8 cellular contexts compared by ENCODE assay signal in genomic region chr2:85266424-85267041, GRCh38.
DNase-seq lines count a peak whose midpoint lies in the region; ATAC-seq, FAIRE-seq and TF ChIP-seq lines count a peak whose summit lies in the region.

No MANE protein-coding gene starts in this region.

- peak; percentile 73 for DNase-seq in GM10266 (ENCODE audit: extremely low spot score)
- DNase-seq in HCT116 (ENCODE audit: low read depth, low spot score), result peak; percentile 42
- DNase-seq in RCC 7860 (ENCODE audit: low spot score), result peak; percentile 35
- peak; percentile 47 for DNase-seq in activated T-helper 1 cell treated with anti-CD3 and anti-CD28 coated beads, Interleukin-12 subunit alpha, Interleukin-12 subunit beta, Interleukin-2, Interleukin-4 antibody, amounts not matched to agents 30 ng/mL and 10 ng/mL and 1 ng/mL, durations not matched to agents 14 hours and 24 hours and 36 hours (ENCODE audit: low spot score)
- DNase-seq in foreskin melanocyte, result peak; percentile 68
- DNase-seq in pons (ENCODE audit: low spot score), result peak; percentile 34
- peak; percentile 40 for DNase-seq in urothelium cell line (ENCODE audit: low spot score)
- DNase-seq in cortex of kidney (lab: John Stamatoyannopoulos, UW), result no peak

- peak; percentile 98 for ATAC-seq in HCT116

- no peaks in the 10 kb centered on the region for H4K20me1 ChIP-seq in HCT116 (ENCODE audit: insufficient read depth)

- no peaks in the 10 kb centered on the region for H3K9me3 ChIP-seq in HCT116 (ENCODE audit: control insufficient read depth in 1 of 2, insufficient read depth in 1 of 2, low read depth in 1 of 2, low read length in 2 of 2)

- FAIRE-seq in RCC 7860 (lab: Jason Lieb, UNC), result no peak
- no peak for FAIRE-seq in urothelium cell line (lab: Jason Lieb, UNC)

- RAD21 ChIA-PET in HCT116 (lab: Charles Lee; ENCODE audit: low non-redundant PET in 1 of 2, low total read pairs in 2 of 2, uncharacterized antibody in 2 of 2, unreplicated experiment in 2 of 2), result interaction anchor here in 1 of 2 experiments (0.7 kb wide), 1 partner anchor 62 kb away, joined by 4 read pairs; the partner anchor contains the start of gene TGOLN2

- no peak for TF ChIP-seq POLR2A in HCT116 (IDR thresholded peaks at IDR 0.05; ENCODE audit: borderline replicate concordance, extremely low read depth, insufficient read depth, insufficient read length)

- no peaks in the 10 kb centered on the region for H3K4me1 Mint-ChIP-seq in activated T-helper 1 cell treated with anti-CD3 and anti-CD28 coated beads, Interleukin-12 subunit alpha, Interleukin-12 subunit beta, Interleukin-2, Interleukin-4 antibody, amounts not matched to agents 30 ng/mL and 10 ng/mL and 1 ng/mL, durations not matched to agents 14 hours and 24 hours and 36 hours (ENCODE audit: low read depth)

- POLR2A ChIA-PET in HCT116 (lab: Charles Lee), result no interaction called here

- intact Hi-C loops in HCT116 (cut with micrococcal nuclease), result loop anchor here (2.0 kb wide), 1 partner anchor 32 kb away; no protein-coding TSS in a partner anchor
- intact Hi-C loops in activated T-helper 1 cell treated with anti-CD3 and anti-CD28 coated beads, Interleukin-12 subunit alpha, Interleukin-12 subunit beta, Interleukin-2, Interleukin-4 antibody, amounts not matched to agents 30 ng/mL and 10 ng/mL and 1 ng/mL, durations not matched to agents 14 hours and 24 hours and 36 hours (cut with micrococcal nuclease), result loop anchor here (1.0 kb wide), 2 partner anchors 19 to 32 kb away; no protein-coding TSS in a partner anchor

- no peaks in the 10 kb centered on the region for H3K79me2 ChIP-seq in HCT116 (ENCODE audit: insufficient read depth, low read length)

- no TSS peak for BruUV-seq in HCT116 (replicated peaks; lab: Mats Ljungman, UMichigan)

- H2AFZ ChIP-seq in HCT116 (ENCODE audit: low read depth, low read length, poor library complexity, severe bottlenecking), result no peak overlapping the region

- no peak overlapping the region for H3K9ac ChIP-seq in HCT116 (ENCODE audit: low read length)

- H3K27me3 Mint-ChIP-seq in activated T-helper 1 cell treated with anti-CD3 and anti-CD28 coated beads, Interleukin-12 subunit alpha, Interleukin-12 subunit beta, Interleukin-2, Interleukin-4 antibody, amounts not matched to agents 30 ng/mL and 10 ng/mL and 1 ng/mL, durations not matched to agents 14 hours and 24 hours and 36 hours (ENCODE audit: insufficient read depth), result peaks cover 10% of the 10 kb centered on the region

- CTCF ChIA-PET in HCT116 (lab: Charles Lee), result interaction anchor here (0.7 to 2.8 kb wide), 11 partner anchors 9 to 200 kb away, joined by 3 to 10 read pairs (median 3); partner anchors contain the start of gene TCF7L1

- H3K9me3 Mint-ChIP-seq in activated T-helper 1 cell treated with anti-CD3 and anti-CD28 coated beads, Interleukin-12 subunit alpha, Interleukin-12 subunit beta, Interleukin-2, Interleukin-4 antibody, amounts not matched to agents 30 ng/mL and 10 ng/mL and 1 ng/mL, durations not matched to agents 14 hours and 24 hours and 36 hours, result no peaks in the 10 kb centered on the region

- H3K4me2 ChIP-seq in HCT116 (ENCODE audit: low read length), result no peak overlapping the region

- H3K27me3 ChIP-seq in HCT116 (ENCODE audit: insufficient read depth, low read length), result no peaks in the 10 kb centered on the region

- TF ChIP-seq CTCF in GM10266 (IDR thresholded peaks at IDR 0.05; ENCODE audit: control insufficient read depth, insufficient read depth, low read depth, missing control alignments) (peak; percentile 82), HCT116 (IDR thresholded peaks at IDR 0.05 in 2 of 3, conservative IDR thresholded peaks at IDR 0.05 in 1 of 3; ENCODE audit: borderline replicate concordance in 1 of 3, insufficient read depth in 1 of 3, low read depth in 2 of 3, low read length in 2 of 3) (peak; percentile 51 to 98 (median 93); a peak in 5 of 6 replicates)

- no peak overlapping the region for H3K27ac Mint-ChIP-seq in activated T-helper 1 cell treated with anti-CD3 and anti-CD28 coated beads, Interleukin-12 subunit alpha, Interleukin-12 subunit beta, Interleukin-2, Interleukin-4 antibody, amounts not matched to agents 30 ng/mL and 10 ng/mL and 1 ng/mL, durations not matched to agents 14 hours and 24 hours and 36 hours

- H3K4me3 Mint-ChIP-seq in activated T-helper 1 cell treated with anti-CD3 and anti-CD28 coated beads, Interleukin-12 subunit alpha, Interleukin-12 subunit beta, Interleukin-2, Interleukin-4 antibody, amounts not matched to agents 30 ng/mL and 10 ng/mL and 1 ng/mL, durations not matched to agents 14 hours and 24 hours and 36 hours, result no peak overlapping the region

- no peaks in the 10 kb centered on the region for H3K36me3 ChIP-seq in HCT116 (ENCODE audit: control insufficient read depth in 1 of 2, insufficient read depth in 2 of 2, low read length in 2 of 2)

- no peaks in the 10 kb centered on the region for H3K36me3 Mint-ChIP-seq in activated T-helper 1 cell treated with anti-CD3 and anti-CD28 coated beads, Interleukin-12 subunit alpha, Interleukin-12 subunit beta, Interleukin-2, Interleukin-4 antibody, amounts not matched to agents 30 ng/mL and 10 ng/mL and 1 ng/mL, durations not matched to agents 14 hours and 24 hours and 36 hours (ENCODE audit: low read depth)

- TF ChIP-seq RAD21 in HCT116 (IDR thresholded peaks at IDR 0.05; ENCODE audit: low read depth), result peak; percentile 48; the same call in 1 of the 2 replicates

- H3K27ac ChIP-seq in HCT116 (ENCODE audit: low read depth, low read length), result no peak overlapping the region

- no peak overlapping the region for H3K4me3 ChIP-seq in HCT116 (replicated peaks in 1 of 2; ENCODE audit: low read depth in 1 of 2, low read length in 2 of 2)

- peaks cover 0 to 5% of the 10 kb centered on the region in 2 experiments; a peak in 1 of 4 replicates for H3K4me1 ChIP-seq in HCT116 (ENCODE audit: control insufficient read depth in 1 of 2, insufficient read depth in 2 of 2, low read length in 2 of 2)

- no peaks in the 10 kb centered on the region for H3K9me2 ChIP-seq in HCT116 (ENCODE audit: insufficient read depth)

TF ChIP-seq in HCT116, 20 proteins besides CTCF, POLR2A, EP300 and RAD21:
- TF ChIP-seq ZNF274 (IDR thresholded peaks at IDR 0.05; ENCODE audit: low read depth, low read length) (no peak), SP1 (IDR thresholded peaks at IDR 0.05; ENCODE audit: low read depth) (no peak), REST (IDR thresholded peaks at IDR 0.05; ENCODE audit: low read depth) (no peak), MAX (IDR thresholded peaks at IDR 0.05) (peak; percentile 25; the same call in 1 of the 2 replicates)
